Comparison of ENCODE assay signal across 23 cellular contexts in the genomic region with DNA sequence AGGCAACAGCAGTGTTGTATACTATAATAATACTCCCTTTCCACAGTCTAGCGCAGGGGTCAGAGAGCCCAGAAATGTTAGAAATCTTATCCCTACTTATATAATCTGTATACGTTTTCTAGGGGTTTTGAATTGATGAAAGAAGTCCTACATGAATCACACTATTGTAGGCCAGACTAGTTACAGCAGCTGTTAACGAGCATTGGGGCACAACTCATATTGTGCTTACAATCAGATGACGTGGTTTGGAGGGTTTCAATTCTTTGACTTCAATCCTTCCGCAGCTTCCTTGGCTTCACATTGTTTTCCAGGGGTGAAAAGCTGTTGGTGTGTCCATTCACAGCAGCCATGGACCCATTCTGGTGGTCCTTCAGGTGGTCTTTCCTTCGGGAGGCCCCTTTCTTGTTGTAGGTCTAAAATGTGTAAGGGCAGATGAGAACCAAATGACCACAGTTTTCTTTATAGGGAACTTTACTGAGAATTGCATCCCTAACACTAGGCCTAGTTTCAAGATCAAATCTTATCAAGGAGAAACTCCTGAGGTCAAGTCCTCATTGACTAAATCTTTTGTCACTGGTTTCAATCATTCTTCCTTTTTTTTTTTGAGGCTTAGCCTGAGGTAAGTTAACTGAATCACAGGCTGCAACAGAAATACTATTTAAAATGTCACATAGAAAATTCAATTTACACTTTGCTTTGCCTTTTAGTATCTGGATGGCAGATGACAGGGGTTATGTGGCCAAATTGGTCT.
DNase-seq lines count a peak whose midpoint lies in the region; ATAC-seq, FAIRE-seq and TF ChIP-seq lines count a peak whose summit lies in the region.
"Had no signal": no experiment of that assay in that cellular context is flagged by ENCODE, and none has a peak within 500 bp of the region (broad histone marks: within the 10 kb centered on the region; RNA-seq: fewer than 3 reads in every experiment).

No MANE protein-coding gene starts in this region.

- FAIRE-seq in kidney (lab: Jason Lieb, UNC): no peak
- FAIRE-seq: H54 had no signal

- H3K27me3 Mint-ChIP-seq in activated CD4-positive, alpha-beta T cell treated with anti-CD3 and anti-CD28 coated beads for 36 hours: no peaks in the 10 kb centered on the region
- H3K27me3 Mint-ChIP-seq in T-helper 17 cell: no peaks in the 10 kb centered on the region

- no peaks in the 10 kb centered on the region for H3K9me3 ChIP-seq in T-helper 17 cell (ENCODE audit: control insufficient read depth, low read length, poor library complexity, severe bottlenecking)
- H3K9me3 ChIP-seq in parathyroid adenoma (ENCODE audit: control insufficient read depth, low read length): no peaks in the 10 kb centered on the region
- no peaks in the 10 kb centered on the region for H3K9me3 ChIP-seq in kidney (ENCODE audit: control insufficient read depth in 1 of 2, low read length in 2 of 2)

- no peak for TF ChIP-seq CTCF in dorsolateral prefrontal cortex (IDR thresholded peaks at IDR 0.05 in 54 of 56, conservative IDR thresholded peaks at IDR 0.05 in 2 of 56; ENCODE audit: low read depth in 1 of 56, partially characterized antibody in 56 of 56)
- TF ChIP-seq CTCF in parathyroid adenoma (IDR thresholded peaks at IDR 0.05): no peak
- TF ChIP-seq CTCF in kidney (IDR thresholded peaks at IDR 0.05; ENCODE audit: borderline replicate concordance, extremely low read depth, insufficient read depth): no peak
- TF ChIP-seq CTCF in GM10266 (IDR thresholded peaks at IDR 0.05; ENCODE audit: control insufficient read depth, insufficient read depth, low read depth, missing control alignments): no peak

- intact Hi-C loops in activated CD4-positive, alpha-beta T cell treated with anti-CD3 and anti-CD28 coated beads for 36 hours (cut with DNase I, micrococcal nuclease): no loop called here
- intact Hi-C loops in dorsolateral prefrontal cortex (cut with DNase I) (no loop called here), kidney (cut with DNase I) (no loop called here)

- no peak for ATAC-seq in activated CD4-positive, alpha-beta T cell treated with anti-CD3 and anti-CD28 coated beads for 36 hours
- no peak for ATAC-seq in T-helper 17 cell

- H3K27me3 ChIP-seq in dorsolateral prefrontal cortex (no peaks in the 10 kb centered on the region), parathyroid adenoma (ENCODE audit: control insufficient read depth, insufficient read depth, low read length) (no peaks in the 10 kb centered on the region)

- H3K36me3 Mint-ChIP-seq in activated CD4-positive, alpha-beta T cell treated with anti-CD3 and anti-CD28 coated beads for 36 hours (ENCODE audit: low read depth): peaks cover 74% of the 10 kb centered on the region
- H3K36me3 Mint-ChIP-seq in T-helper 17 cell (ENCODE audit: low read depth): peaks cover 23% of the 10 kb centered on the region

- CTCF ChIA-PET in activated CD4-positive, alpha-beta T cell treated with anti-CD3 and anti-CD28 coated beads for 36 hours (lab: Charles Lee): interaction anchor here (1.1 kb wide), 1 partner anchor 11 kb away, joined by 3 read pairs; no protein-coding TSS in a partner anchor

- H3K4me2 ChIP-seq in parathyroid adenoma (ENCODE audit: low read length): no peak overlapping the region
- H3K4me2 ChIP-seq: PC-9 had no signal

- no peaks in the 10 kb centered on the region for H3K9me3 Mint-ChIP-seq in activated CD4-positive, alpha-beta T cell treated with anti-CD3 and anti-CD28 coated beads for 36 hours (ENCODE audit: low read depth)

- no peak overlapping the region for H3K4me3 Mint-ChIP-seq in activated CD4-positive, alpha-beta T cell treated with anti-CD3 and anti-CD28 coated beads for 36 hours
- H3K4me3 Mint-ChIP-seq in T-helper 17 cell: peak overlapping the region; percentile 36

- no peak overlapping the region for H3K9ac ChIP-seq in parathyroid adenoma
- no peak overlapping the region for H3K9ac ChIP-seq in kidney (ENCODE audit: low read length in 2 of 2)

- H3K27ac ChIP-seq in dorsolateral prefrontal cortex: peak overlapping the region in 36 of 59 donors; percentile 3 to 75 (median 38)
- peak overlapping the region; percentile 66 for H3K27ac ChIP-seq in parathyroid adenoma
- H3K27ac ChIP-seq in kidney (ENCODE audit: low read depth in 2 of 2, low read length in 2 of 2): no peak overlapping the region
- H3K27ac ChIP-seq: 22Rv1, C4-2B, PC-9 had no signal

- no peaks in the 10 kb centered on the region for H3K79me2 ChIP-seq in parathyroid adenoma

- peaks cover 9% of the 10 kb centered on the region for H3K4me1 Mint-ChIP-seq in activated CD4-positive, alpha-beta T cell treated with anti-CD3 and anti-CD28 coated beads for 36 hours
- H3K4me1 Mint-ChIP-seq in T-helper 17 cell: peaks cover 15% of the 10 kb centered on the region

- H3K36me3 ChIP-seq in parathyroid adenoma (ENCODE audit: control insufficient read depth, insufficient read depth, low read length): no peaks in the 10 kb centered on the region
- H3K36me3 ChIP-seq in kidney (ENCODE audit: control insufficient read depth in 1 of 2, insufficient read depth in 2 of 2, low read length in 2 of 2): peaks cover 11 to 37% of the 10 kb centered on the region in 2 donors

- POLR2A ChIA-PET in activated CD4-positive, alpha-beta T cell treated with anti-CD3 and anti-CD28 coated beads for 36 hours (lab: Charles Lee): no interaction called here

- peaks cover 23% of the 10 kb centered on the region for H3K4me1 ChIP-seq in parathyroid adenoma
- H3K4me1 ChIP-seq in kidney (ENCODE audit: control insufficient read depth in 1 of 2, insufficient read depth in 1 of 2, low read depth in 1 of 2, low read length in 2 of 2): no peaks in the 10 kb centered on the region

- H3K4me3 ChIP-seq in dorsolateral prefrontal cortex (no peak overlapping the region), parathyroid adenoma (ENCODE audit: low read depth, low read length) (no peak overlapping the region), kidney (ENCODE audit: low read length in 2 of 2) (no peak overlapping the region)
- H3K4me3 ChIP-seq: PC-9 had no signal

- H2AFZ ChIP-seq in parathyroid adenoma: no peak overlapping the region
- H2AFZ ChIP-seq: PC-9 had no signal

- peak overlapping the region; percentile 67 for H3K27ac Mint-ChIP-seq in activated CD4-positive, alpha-beta T cell treated with anti-CD3 and anti-CD28 coated beads for 36 hours
- H3K27ac Mint-ChIP-seq in T-helper 17 cell: peak overlapping the region; percentile 6

- DNase-seq in activated CD4-positive, alpha-beta T cell treated with anti-CD3 and anti-CD28 coated beads for 36 hours: no peak
- no peak for DNase-seq in activated CD4-positive, alpha-beta T cell treated with anti-CD3 and anti-CD28 coated beads for 1 hour
- DNase-seq in T-helper 17 cell: no peak
- no peak for DNase-seq in dorsolateral prefrontal cortex
- DNase-seq in kidney: no peak
- DNase-seq in NCI-H2227 (lab: John Stamatoyannopoulos, UW; ENCODE audit: unreplicated experiment): no peak
- DNase-seq in GM10266 (ENCODE audit: extremely low spot score): no peak
- DNase-seq: ACHN, DMS79, Karpas-422, NCI-H1417 treated with DMSO at 0.1 percent for 48 hours, NCI-H187 treated with DMSO at 0.1 percent for 48 hours, NCI-H2107, NCI-H2227 treated with DMSO at 0.1 percent for 48 hours, NCI-H510A, NCI-H748 treated with DMSO at 0.1 percent for 48 hours, PC-9, RPMI8226, SHP77 had no signal

Comparison
In these comparisons a context has a peak if more than half of its experiments do, and no peak if none do; other contexts are left out.
1. H3K27ac ChIP-seq: peak in dorsolateral prefrontal cortex (36 of 59) and parathyroid adenoma (single experiment); none in kidney (0 of 2).